ENCODE assay signal across 27 cellular contexts in the genomic region with DNA sequence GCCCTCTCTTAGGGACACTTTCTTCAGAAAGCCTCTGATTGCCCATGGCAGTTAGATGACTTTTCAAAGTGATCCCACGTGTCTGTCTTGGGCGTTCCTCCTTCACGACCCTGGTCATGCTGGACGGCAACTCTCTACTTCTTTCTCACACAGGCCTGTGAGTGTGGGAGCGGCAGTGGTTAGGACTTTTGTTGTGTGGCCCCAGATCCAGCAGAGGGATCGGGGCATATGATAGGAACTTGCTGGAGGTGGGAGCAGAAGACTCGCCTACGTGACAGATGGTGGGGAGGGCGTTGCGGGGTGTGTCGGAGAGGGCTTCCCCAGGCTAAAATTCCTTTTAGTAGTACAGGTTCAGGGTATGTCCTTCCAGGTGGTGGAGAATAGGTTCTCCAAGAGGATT.
"Had no signal": no experiment of that assay in that cellular context is flagged by ENCODE, and none has a peak within 500 bp of the region (broad histone marks: within the 10 kb centered on the region; RNA-seq: fewer than 3 reads in every experiment).

No MANE protein-coding gene starts in this region.

- H3K27me3 ChIP-seq: cardiac muscle cell, colonic mucosa, neutrophil, pancreas, uterus had no signal

- H3K9me3 Mint-ChIP-seq: activated B cell treated with CpG ODN at 0.5 μM for 24 hours; activated naive CD4-positive, alpha-beta T cell treated with anti-CD3 and anti-CD28 coated beads, Interleukin-2, amount 50 U/mL, for 24 hours; activated naive CD8-positive, alpha-beta T cell treated with anti-CD3 and anti-CD28 coated beads, Interleukin-2, amount 50 U/mL, for 24 hours; activated T-helper 2 cell treated with anti-CD3 and anti-CD28 coated beads, Interferon-gamma antibody, Interleukin-2, Interleukin-4, amounts not matched to agents 10 μg/mL and 5 μg/mL and 100 μg/mL, durations not matched to agents 14 hours and 24 hours and 36 hours; stimulated activated memory B cell treated with anti-CD40 and anti-IgM and Interleukin-4, amounts not matched to agents 10 μg/mL and 1 μg/mL and 100 μg/mL, for 72 hours; stimulated activated naive CD8-positive, alpha-beta T cell treated with anti-CD3 and anti-CD28 coated beads, Interleukin-15, amount 100 ng/mL, for 72 hours; type B pancreatic cell had no signal

- H3K4me2 ChIP-seq: smooth muscle cell had no signal

- H3K36me3 Mint-ChIP-seq: activated CD8-positive, alpha-beta memory T cell treated with anti-CD3 and anti-CD28 coated beads, Interleukin-2, amount 10 ng/mL, durations not matched to agents 7 days and 5 days; activated naive CD4-positive, alpha-beta T cell treated with anti-CD3 and anti-CD28 coated beads, Interleukin-2, amount 50 U/mL, for 24 hours; naive thymus-derived CD8-positive, alpha-beta T cell; stimulated activated memory B cell treated with anti-CD40 and anti-IgM and Interleukin-4, amounts not matched to agents 10 μg/mL and 1 μg/mL and 100 μg/mL, for 72 hours; type B pancreatic cell had no signal

- DNase-seq: activated B cell treated with CpG ODN at 0.5 μM for 24 hours; activated CD8-positive, alpha-beta memory T cell treated with anti-CD3 and anti-CD28 coated beads, Interleukin-2, amount 10 ng/mL, durations not matched to agents 7 days and 5 days; activated CD8-positive, alpha-beta T cell treated with anti-CD3 and anti-CD28 coated beads, Interleukin-2, amount 10 ng/mL, durations not matched to agents 7 days and 5 days; activated naive CD8-positive, alpha-beta T cell treated with anti-CD3 and anti-CD28 coated beads, Interleukin-2, amount 50 U/mL, for 24 hours; activated T-cell treated with anti-CD3 and anti-CD28 coated beads, Interleukin-2, amount 50 U/mL, for 48 hours; cerebellar nuclear complex; colonic mucosa; effector CD8-positive, alpha-beta T cell; hippocampal formation; left colon; naive thymus-derived CD8-positive, alpha-beta T cell; pancreas; stimulated activated CD4-positive, alpha-beta T cell treated with anti-CD3 and anti-CD28 coated beads, Interleukin-1b, Interleukin-23, amount 100 ng/mL, for 48 hours; stimulated activated CD4-positive, alpha-beta T cell treated with anti-CD3 and anti-CD28 coated beads, Interleukin-4, amount 100 ng/mL, for 4 hours; stimulated activated CD8-positive, alpha-beta memory T cell treated with anti-CD3 and anti-CD28 coated beads, Interleukin-4, amount 100 ng/mL, for 48 hours; stimulated activated naive CD8-positive, alpha-beta T cell treated with anti-CD3 and anti-CD28 coated beads, Interleukin-15, amount 100 ng/mL, for 72 hours; substantia nigra; T-helper 2 cell; uterus had no signal

- H3K27ac ChIP-seq: cardiac muscle cell, colonic mucosa, neutrophil, pancreas, prostate gland, uterus had no signal

- H3K27ac Mint-ChIP-seq: activated B cell treated with CpG ODN at 0.5 μM for 24 hours; activated CD8-positive, alpha-beta memory T cell treated with anti-CD3 and anti-CD28 coated beads, Interleukin-2, amount 10 ng/mL, durations not matched to agents 7 days and 5 days; activated CD8-positive, alpha-beta T cell treated with anti-CD3 and anti-CD28 coated beads, Interleukin-2, amount 10 ng/mL, durations not matched to agents 7 days and 5 days; activated naive CD4-positive, alpha-beta T cell treated with anti-CD3 and anti-CD28 coated beads, Interleukin-2, amount 50 U/mL, for 24 hours; activated naive CD8-positive, alpha-beta T cell treated with anti-CD3 and anti-CD28 coated beads, Interleukin-2, amount 50 U/mL, for 24 hours; activated T-helper 2 cell treated with anti-CD3 and anti-CD28 coated beads, Interferon-gamma antibody, Interleukin-2, Interleukin-4, amounts not matched to agents 10 μg/mL and 5 μg/mL and 100 μg/mL, durations not matched to agents 14 hours and 24 hours and 36 hours; naive thymus-derived CD8-positive, alpha-beta T cell; stimulated activated memory B cell treated with anti-CD40 and anti-IgM and Interleukin-4, amounts not matched to agents 10 μg/mL and 1 μg/mL and 100 μg/mL, for 72 hours; stimulated activated naive CD8-positive, alpha-beta T cell treated with anti-CD3 and anti-CD28 coated beads, Interleukin-15, amount 100 ng/mL, for 72 hours; type B pancreatic cell had no signal

- H3K36me3 ChIP-seq: cardiac muscle cell, colonic mucosa, neutrophil, pancreas, prostate gland, uterus had no signal

- H3K4me3 Mint-ChIP-seq: activated B cell treated with CpG ODN at 0.5 μM for 24 hours; activated CD8-positive, alpha-beta memory T cell treated with anti-CD3 and anti-CD28 coated beads, Interleukin-2, amount 10 ng/mL, durations not matched to agents 7 days and 5 days; activated CD8-positive, alpha-beta T cell treated with anti-CD3 and anti-CD28 coated beads, Interleukin-2, amount 10 ng/mL, durations not matched to agents 7 days and 5 days; activated naive CD4-positive, alpha-beta T cell treated with anti-CD3 and anti-CD28 coated beads, Interleukin-2, amount 50 U/mL, for 24 hours; activated naive CD8-positive, alpha-beta T cell treated with anti-CD3 and anti-CD28 coated beads, Interleukin-2, amount 50 U/mL, for 24 hours; naive thymus-derived CD8-positive, alpha-beta T cell; stimulated activated memory B cell treated with anti-CD40 and anti-IgM and Interleukin-4, amounts not matched to agents 10 μg/mL and 1 μg/mL and 100 μg/mL, for 72 hours; stimulated activated naive CD8-positive, alpha-beta T cell treated with anti-CD3 and anti-CD28 coated beads, Interleukin-15, amount 100 ng/mL, for 72 hours; type B pancreatic cell had no signal

- H3K4me3 ChIP-seq: cardiac muscle cell, colonic mucosa, pancreas, prostate gland, smooth muscle cell, uterus had no signal

- H3K27me3 Mint-ChIP-seq: activated B cell treated with CpG ODN at 0.5 μM for 24 hours; activated CD8-positive, alpha-beta memory T cell treated with anti-CD3 and anti-CD28 coated beads, Interleukin-2, amount 10 ng/mL, durations not matched to agents 7 days and 5 days; activated naive CD8-positive, alpha-beta T cell treated with anti-CD3 and anti-CD28 coated beads, Interleukin-2, amount 50 U/mL, for 24 hours; stimulated activated memory B cell treated with anti-CD40 and anti-IgM and Interleukin-4, amounts not matched to agents 10 μg/mL and 1 μg/mL and 100 μg/mL, for 72 hours; stimulated activated naive CD8-positive, alpha-beta T cell treated with anti-CD3 and anti-CD28 coated beads, Interleukin-15, amount 100 ng/mL, for 72 hours; type B pancreatic cell had no signal

- H3K4me1 ChIP-seq: colonic mucosa, pancreas, prostate gland, uterus had no signal

- ATAC-seq: activated CD8-positive, alpha-beta memory T cell treated with anti-CD3 and anti-CD28 coated beads, Interleukin-2, amount 10 ng/mL, durations not matched to agents 7 days and 5 days; activated CD8-positive, alpha-beta T cell treated with anti-CD3 and anti-CD28 coated beads, Interleukin-2, amount 10 ng/mL, durations not matched to agents 7 days and 5 days; activated naive CD8-positive, alpha-beta T cell treated with anti-CD3 and anti-CD28 coated beads, Interleukin-2, amount 50 U/mL, for 24 hours; left colon; naive thymus-derived CD8-positive, alpha-beta T cell; pancreas; stimulated activated memory B cell treated with anti-CD40 and anti-IgM and Interleukin-4, amounts not matched to agents 10 μg/mL and 1 μg/mL and 100 μg/mL, for 72 hours; stimulated activated naive CD8-positive, alpha-beta T cell treated with anti-CD3 and anti-CD28 coated beads, Interleukin-15, amount 100 ng/mL, for 72 hours had no signal

- H3K9me3 ChIP-seq: colonic mucosa, pancreas, prostate gland, uterus had no signal

- H3K4me1 Mint-ChIP-seq: activated B cell treated with CpG ODN at 0.5 μM for 24 hours; activated CD8-positive, alpha-beta memory T cell treated with anti-CD3 and anti-CD28 coated beads, Interleukin-2, amount 10 ng/mL, durations not matched to agents 7 days and 5 days; activated naive CD4-positive, alpha-beta T cell treated with anti-CD3 and anti-CD28 coated beads, Interleukin-2, amount 50 U/mL, for 24 hours; activated naive CD8-positive, alpha-beta T cell treated with anti-CD3 and anti-CD28 coated beads, Interleukin-2, amount 50 U/mL, for 24 hours; naive thymus-derived CD8-positive, alpha-beta T cell; stimulated activated memory B cell treated with anti-CD40 and anti-IgM and Interleukin-4, amounts not matched to agents 10 μg/mL and 1 μg/mL and 100 μg/mL, for 72 hours; stimulated activated naive CD8-positive, alpha-beta T cell treated with anti-CD3 and anti-CD28 coated beads, Interleukin-15, amount 100 ng/mL, for 72 hours had no signal
